Comparison of ENCODE assay signal across 13 cellular contexts in genomic region chr11:72856551-72857342, GRCh38. TPM values are rescaled to one million over a fixed set of nuclear protein-coding genes. Genes with fewer than 3 reads are reported as not detected.
A peak's percentile ranks its signal among the peaks of the same experiment; 100 is the strongest.
DNase-seq lines count a peak whose midpoint lies in the region; ATAC-seq and TF ChIP-seq lines count a peak whose summit lies in the region.
"Had no signal": no experiment of that assay in that cellular context is flagged by ENCODE, and none has a peak within 500 bp of the region (broad histone marks: within the 10 kb centered on the region; RNA-seq: fewer than 3 reads in every experiment).

No MANE protein-coding gene starts in this region.

- 24 to 27% methylated on average over 3 of the region's 3 CpGs for WGBS in testis, 2 donors

- H3K27ac ChIP-seq in testis: peak overlapping the region; percentile 16 to 42
- H3K27ac ChIP-seq: breast epithelium, epithelial cell of prostate had no signal

- ATAC-seq in SK-N-SH treated with all-trans-retinoic acid at 6 μM for 48 hours: peak; percentile 88
- peak; percentile 68 for ATAC-seq in left lobe of liver
- no peak for ATAC-seq in HG03521 (IDR thresholded peaks at IDR 0.05; ENCODE audit: unreplicated experiment)
- no peak for ATAC-seq in HG03196 (IDR thresholded peaks at IDR 0.05; ENCODE audit: unreplicated experiment)
- no peak for ATAC-seq in HG03378 (IDR thresholded peaks at IDR 0.05; ENCODE audit: unreplicated experiment)
- ATAC-seq: CD8-positive, alpha-beta T cell had no signal

- intact Hi-C loops in testis (cut with DNase I; ENCODE audit: low total_unique reads): no loop called here

- no peak for TF ChIP-seq POLR2A in testis (IDR thresholded peaks at IDR 0.05)

- DNase-seq in epithelial cell of esophagus (ENCODE audit: low read depth) (no peak), left lobe of liver (ENCODE audit: low spot score) (no peak), testis (no peak)
- DNase-seq: activated gamma-delta T cell treated with Interleukin-2 at 50 U/mL for 16 hours; CD8-positive, alpha-beta T cell; mammary epithelial cell; occipital lobe had no signal

- no peaks in the 10 kb centered on the region for H3K36me3 ChIP-seq in testis (ENCODE audit: low read depth, missing control alignments)
- H3K36me3 ChIP-seq: breast epithelium had no signal

- TF ChIP-seq CTCF in epithelial cell of esophagus (IDR thresholded peaks at IDR 0.05; ENCODE audit: insufficient read depth, low read depth, low read length, missing control alignments) (peak; percentile 2), testis (IDR thresholded peaks at IDR 0.05) (no peak)

- no peaks in the 10 kb centered on the region for H3K9me3 ChIP-seq in testis
- H3K9me3 ChIP-seq: breast epithelium had no signal

- H3K4me3 ChIP-seq in epithelial cell of esophagus (ENCODE audit: low read length) (no peak overlapping the region), testis (no peak overlapping the region)
- H3K4me3 ChIP-seq: breast epithelium had no signal

- no peaks in the 10 kb centered on the region for H3K27me3 ChIP-seq in testis
- H3K27me3 ChIP-seq: breast epithelium had no signal

- H3K4me1 ChIP-seq in testis: peaks cover 18% of the 10 kb centered on the region
- H3K4me1 ChIP-seq: breast epithelium had no signal

TF ChIP-seq in SK-N-SH treated with all-trans-retinoic acid at 6 μM for 48 hours, 23 proteins besides CTCF, POLR2A, EP300 and RAD21:
- no peak for TF ChIP-seq ZC3H10 (CRISPR knock-in tag; IDR thresholded peaks at IDR 0.05)
- TF ChIP-seq, protein P1, sequence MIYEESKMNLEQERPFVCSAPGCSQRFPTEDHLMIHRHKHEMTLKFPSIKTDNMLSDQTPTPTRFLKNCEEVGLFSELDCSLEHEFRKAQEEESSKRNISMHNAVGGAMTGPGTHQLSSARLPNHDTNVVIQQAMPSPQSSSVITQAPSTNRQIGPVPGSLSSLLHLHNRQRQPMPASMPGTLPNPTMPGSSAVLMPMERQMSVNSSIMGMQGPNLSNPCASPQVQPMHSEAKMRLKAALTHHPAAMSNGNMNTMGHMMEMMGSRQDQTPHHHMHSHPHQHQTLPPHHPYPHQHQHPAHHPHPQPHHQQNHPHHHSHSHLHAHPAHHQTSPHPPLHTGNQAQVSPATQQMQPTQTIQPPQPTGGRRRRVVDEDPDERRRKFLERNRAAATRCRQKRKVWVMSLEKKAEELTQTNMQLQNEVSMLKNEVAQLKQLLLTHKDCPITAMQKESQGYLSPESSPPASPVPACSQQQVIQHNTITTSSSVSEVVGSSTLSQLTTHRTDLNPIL (CRISPR knock-in tag; IDR thresholded peaks at IDR 0.05; ENCODE audit: low read depth): no peak
- TF ChIP-seq POU6F1 (CRISPR knock-in tag; IDR thresholded peaks at IDR 0.05; ENCODE audit: borderline replicate concordance, low read depth): no peak
- no peak for TF ChIP-seq SNAI2 (CRISPR knock-in tag; IDR thresholded peaks at IDR 0.05)
- no peak for TF ChIP-seq TCF4 (CRISPR knock-in tag; IDR thresholded peaks at IDR 0.05; ENCODE audit: borderline replicate concordance)
- TF ChIP-seq TSHZ2 (CRISPR knock-in tag; IDR thresholded peaks at IDR 0.05): no peak
- TF ChIP-seq ZFP3 (CRISPR knock-in tag; IDR thresholded peaks at IDR 0.05): no peak
- no peak for TF ChIP-seq RARB (CRISPR knock-in tag; IDR thresholded peaks at IDR 0.05)
- no peak for TF ChIP-seq ZFP30 (CRISPR knock-in tag; IDR thresholded peaks at IDR 0.05)
- no peak for TF ChIP-seq ARNTL (CRISPR knock-in tag; IDR thresholded peaks at IDR 0.05; ENCODE audit: borderline replicate concordance, low read depth)
- TF ChIP-seq ESRRG (CRISPR knock-in tag; IDR thresholded peaks at IDR 0.05): no peak
- TF ChIP-seq PPARA (CRISPR knock-in tag; IDR thresholded peaks at IDR 0.05; ENCODE audit: borderline replicate concordance): no peak
- no peak for TF ChIP-seq ZNF8 (CRISPR knock-in tag; IDR thresholded peaks at IDR 0.05)
- no peak for TF ChIP-seq CSDC2 (CRISPR knock-in tag; IDR thresholded peaks at IDR 0.05)
- no peak for TF ChIP-seq CSRNP3 (CRISPR knock-in tag; IDR thresholded peaks at IDR 0.05)
- TF ChIP-seq ZNF70 (CRISPR knock-in tag; IDR thresholded peaks at IDR 0.05): no peak
- no peak for TF ChIP-seq ISL1 (CRISPR knock-in tag; IDR thresholded peaks at IDR 0.05)
- TF ChIP-seq TOX (CRISPR knock-in tag; IDR thresholded peaks at IDR 0.05; ENCODE audit: borderline replicate concordance): no peak
- no peak for TF ChIP-seq BACH2 (CRISPR knock-in tag; IDR thresholded peaks at IDR 0.05; ENCODE audit: borderline replicate concordance)
- TF ChIP-seq OSR1 (CRISPR knock-in tag; IDR thresholded peaks at IDR 0.05): no peak

RNA-seq across cellular contexts. Expression of gene ATG16L2, which starts 42.5 kb away (rescaled TPM):
- total RNA-seq in left lobe of liver (23.4 TPM), testis (10 to 100 TPM; 33.8 to 39.5 TPM)
- polyA plus RNA-seq in testis (ENCODE audit: insufficient read depth, low read depth, low replicate concordance): 16.2 TPM

Comparison
In these comparisons a context has a peak if more than half of its experiments do, and no peak if none do; other contexts are left out.
1. ATAC-seq: peak in SK-N-SH treated with all-trans-retinoic acid at 6 μM for 48 hours (single experiment) and left lobe of liver (single experiment); none in HG03521 (single experiment), HG03196 (single experiment) and HG03378 (single experiment).